Comparison of ENCODE assay signal across 2 cellular contexts in genomic region chr3:184645304-184645703, GRCh38.
TF ChIP-seq lines count a peak whose summit lies in the region.

No MANE protein-coding gene starts in this region.

TF ChIP-seq in SK-N-SH, 30 proteins besides CTCF, POLR2A, EP300 and RAD21 (continued from another document):
- TF ChIP-seq PBX3 (IDR thresholded peaks at IDR 0.05) (no peak), IRF3 (IDR thresholded peaks at IDR 0.05; ENCODE audit: low read depth, low read length) (no peak), NFIC (IDR thresholded peaks at IDR 0.05; ENCODE audit: borderline replicate concordance) (no peak), RCOR1 (IDR thresholded peaks at IDR 0.05; ENCODE audit: low read length) (no peak)

TF ChIP-seq in SK-N-SH treated with all-trans-retinoic acid at 6 μM for 48 hours, 23 proteins besides CTCF, POLR2A, EP300 and RAD21 (continued from another document):
- TF ChIP-seq TSHZ2 (CRISPR knock-in tag; IDR thresholded peaks at IDR 0.05): no peak
- no peak for TF ChIP-seq ZNF565 (CRISPR knock-in tag; conservative IDR thresholded peaks at IDR 0.05; ENCODE audit: low read depth)
- TF ChIP-seq ZC3H10 (CRISPR knock-in tag; IDR thresholded peaks at IDR 0.05): no peak
